ENCODE assay signal across 18 cellular contexts in the genomic region with DNA sequence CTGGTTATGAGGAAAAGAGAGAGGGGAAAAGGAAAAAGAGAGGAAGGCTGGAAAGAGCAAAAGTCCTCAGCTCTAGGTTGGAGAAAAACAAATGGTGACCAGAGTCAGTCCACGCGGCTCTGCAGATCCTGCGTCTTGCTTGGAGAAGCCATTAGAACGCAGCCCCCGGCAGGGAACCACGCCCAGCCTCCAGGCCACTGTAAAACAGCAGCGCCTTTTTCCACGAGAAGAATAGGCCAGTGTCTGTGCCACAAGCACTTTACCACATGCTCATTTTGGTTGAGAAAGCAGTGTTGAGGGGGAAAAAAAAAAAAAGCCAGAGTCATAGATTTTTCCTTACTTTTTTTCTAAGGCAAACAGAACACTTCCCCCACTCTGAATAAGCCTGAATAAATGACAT.
DNase-seq lines count a peak whose midpoint lies in the region; ATAC-seq and TF ChIP-seq lines count a peak whose summit lies in the region.
"Had no signal": no experiment of that assay in that cellular context is flagged by ENCODE, and none has a peak within 500 bp of the region (broad histone marks: within the 10 kb centered on the region; RNA-seq: fewer than 3 reads in every experiment).

No MANE protein-coding gene starts in this region.

- TF ChIP-seq CTCF in dorsolateral prefrontal cortex (IDR thresholded peaks at IDR 0.05 in 54 of 56, conservative IDR thresholded peaks at IDR 0.05 in 2 of 56; ENCODE audit: low read depth in 1 of 56, partially characterized antibody in 56 of 56) (peak in 11 of 56 donors; percentile 7 to 46 (median 25)), left lung (IDR thresholded peaks at IDR 0.05) (no peak), mucosa of descending colon (IDR thresholded peaks at IDR 0.05) (no peak)

- ATAC-seq in left lung: peak; percentile 14
- ATAC-seq in mucosa of descending colon: no peak

- no peaks in the 10 kb centered on the region for H3K4me1 Mint-ChIP-seq in activated naive CD8-positive, alpha-beta T cell treated with anti-CD3 and anti-CD28 coated beads for 36 hours
- H3K4me1 Mint-ChIP-seq: memory B cell had no signal

- no peaks in the 10 kb centered on the region for H3K9me3 ChIP-seq in left lung
- no peaks in the 10 kb centered on the region for H3K9me3 ChIP-seq in stomach smooth muscle (ENCODE audit: control insufficient read depth in 2 of 2, low read length in 2 of 2)
- no peaks in the 10 kb centered on the region for H3K9me3 ChIP-seq in mucosa of descending colon
- H3K9me3 ChIP-seq: prostate gland had no signal

- H3K4me3 Mint-ChIP-seq in activated naive CD8-positive, alpha-beta T cell treated with anti-CD3 and anti-CD28 coated beads for 36 hours: no peak overlapping the region
- H3K4me3 Mint-ChIP-seq: memory B cell had no signal

- H3K27me3 ChIP-seq in dorsolateral prefrontal cortex (no peaks in the 10 kb centered on the region), left lung (no peaks in the 10 kb centered on the region), stomach smooth muscle (ENCODE audit: control insufficient read depth in 1 of 2, insufficient read depth in 2 of 2, low read length in 2 of 2) (no peaks in the 10 kb centered on the region)

- no peaks in the 10 kb centered on the region for H3K27me3 Mint-ChIP-seq in activated naive CD8-positive, alpha-beta T cell treated with anti-CD3 and anti-CD28 coated beads for 36 hours
- H3K27me3 Mint-ChIP-seq: memory B cell had no signal

- no peak overlapping the region for H3K27ac Mint-ChIP-seq in activated naive CD8-positive, alpha-beta T cell treated with anti-CD3 and anti-CD28 coated beads for 36 hours
- H3K27ac Mint-ChIP-seq: memory B cell had no signal

- H3K36me3 ChIP-seq in left lung (no peaks in the 10 kb centered on the region), stomach smooth muscle (ENCODE audit: control insufficient read depth in 2 of 2, insufficient read depth in 2 of 2, low read length in 2 of 2) (no peaks in the 10 kb centered on the region), mucosa of descending colon (ENCODE audit: low read depth) (no peaks in the 10 kb centered on the region)
- H3K36me3 ChIP-seq: prostate gland had no signal

- H3K4me3 ChIP-seq in dorsolateral prefrontal cortex (peak overlapping the region in 13 of 59 donors; percentile 4 to 43 (median 21)), left lung (no peak overlapping the region), stomach smooth muscle (ENCODE audit: low read length in 2 of 2) (peak overlapping the region in 1 of 2 donors; percentile 44), mucosa of descending colon (no peak overlapping the region)
- H3K4me3 ChIP-seq: prostate gland had no signal

- H3K4me1 ChIP-seq in left lung (peaks cover 0 to 7% of the 10 kb centered on the region in 2 donors), stomach smooth muscle (ENCODE audit: control insufficient read depth, insufficient read depth, low read length) (peaks cover 5% of the 10 kb centered on the region), mucosa of descending colon (ENCODE audit: low read depth) (peaks cover 3% of the 10 kb centered on the region)
- H3K4me1 ChIP-seq: prostate gland had no signal

- intact Hi-C loops in dorsolateral prefrontal cortex (cut with DNase I) (loop anchor here (5.0 to 10.0 kb wide), 4 partner anchors 211 to 969 kb away; partner anchors contain the start of gene ADAMTS1 (in 1 of the 2)), left lung (cut with DNase I) (no loop called here), mucosa of descending colon (cut with DNase I, micrococcal nuclease) (no loop called here)

- H3K9me3 Mint-ChIP-seq in activated naive CD8-positive, alpha-beta T cell treated with anti-CD3 and anti-CD28 coated beads for 36 hours: no peaks in the 10 kb centered on the region
- H3K9me3 Mint-ChIP-seq: memory B cell had no signal

- H3K36me3 Mint-ChIP-seq in activated naive CD8-positive, alpha-beta T cell treated with anti-CD3 and anti-CD28 coated beads for 36 hours: no peaks in the 10 kb centered on the region
- H3K36me3 Mint-ChIP-seq: memory B cell had no signal

- H3K27ac ChIP-seq in dorsolateral prefrontal cortex: peak overlapping the region; percentile 23 to 97 (median 88)
- H3K27ac ChIP-seq in left lung: no peak overlapping the region
- peak overlapping the region; percentile 47 for H3K27ac ChIP-seq in stomach smooth muscle (ENCODE audit: low read length)
- H3K27ac ChIP-seq: C4-2B, prostate gland had no signal

- DNase-seq in HT1080 (ENCODE audit: low read depth): peak; percentile 10
- peak; percentile 4 to 93 (median 86) for DNase-seq in dorsolateral prefrontal cortex
- DNase-seq in left lung: no peak
- no peak for DNase-seq in A172 (ENCODE audit: low spot score)
- DNase-seq in NCI-H345 (lab: John Stamatoyannopoulos, UW): no peak
- DNase-seq in activated naive CD8-positive, alpha-beta T cell treated with anti-CD3 and anti-CD28 coated beads for 36 hours: no peak
- DNase-seq in mucosa of descending colon: no peak
- DNase-seq: activated CD4-positive, alpha-beta T cell treated with anti-CD3 and anti-CD28 coated beads for 1 hour; activated naive CD4-positive, alpha-beta T cell treated with anti-CD3 and anti-CD28 coated beads, Interleukin-2, amount 50 U/mL, for 16 hours; central memory CD4-positive, alpha-beta T cell; NCI-H1092; NCI-H2227 treated with DMSO at 0.1 percent for 48 hours; stimulated activated CD4-positive, alpha-beta T cell treated with anti-CD3 and anti-CD28 coated beads, Interleukin-1b, Interleukin-23, amount 100 ng/mL, for 48 hours; SW 1271 had no signal

- H3K9ac ChIP-seq in stomach smooth muscle (ENCODE audit: low read length in 2 of 2): peak overlapping the region in 1 of 2 donors; percentile 2

Comparison
In these comparisons a context has a peak if more than half of its experiments do, and no peak if none do; other contexts are left out.
1. DNase-seq: peak in HT1080 (single experiment) and dorsolateral prefrontal cortex (10 of 10); none in left lung (0 of 2), A172 (single experiment), NCI-H345 (single experiment), activated naive CD8-positive, alpha-beta T cell treated with anti-CD3 and anti-CD28 coated beads for 36 hours (single experiment) and mucosa of descending colon (0 of 3).
2. H3K27ac ChIP-seq: peak in dorsolateral prefrontal cortex (59 of 59) and stomach smooth muscle (single experiment); none in left lung (0 of 2).
3. intact Hi-C loops: an anchor here in dorsolateral prefrontal cortex (5.0 to 10.0 kb wide); none called in left lung and mucosa of descending colon.